In genomic region chr3:23748398-23749110, GRCh38 we compare ENCODE assay signal across 2 cellular contexts.
TF ChIP-seq lines count a peak whose summit lies in the region.

No MANE protein-coding gene starts in this region.

TF ChIP-seq in IMR-90, 13 proteins besides CTCF, POLR2A, EP300 and RAD21:
- TF ChIP-seq MXI1 (IDR thresholded peaks at IDR 0.05; ENCODE audit: borderline replicate concordance, low read depth, low read length) (no peak), CEBPB (IDR thresholded peaks at IDR 0.05; ENCODE audit: low read depth, low read length) (peak; percentile 96)
TF ChIP-seq in IMR-90: peak in this region for 1.

TF ChIP-seq in GM12878, 131 proteins besides CTCF, POLR2A, EP300 and RAD21:
- peak; percentile 79 for TF ChIP-seq SPI1 (IDR thresholded peaks at IDR 0.05; ENCODE audit: borderline replicate concordance, insufficient read depth, low read depth, low read length)
- no peak for TF ChIP-seq PKNOX1 (IDR thresholded peaks at IDR 0.05)
- peak; percentile 44; the same call in 1 of the 2 replicates for TF ChIP-seq ATF7 (IDR thresholded peaks at IDR 0.05; ENCODE audit: low read depth)
- no peak for TF ChIP-seq ZZZ3 (IDR thresholded peaks at IDR 0.05; ENCODE audit: control insufficient read depth, insufficient read length, low read depth)
- TF ChIP-seq WRNIP1 (IDR thresholded peaks at IDR 0.05; ENCODE audit: borderline replicate concordance, low read depth, low read length), result no peak
- no peak for TF ChIP-seq NFXL1 (IDR thresholded peaks at IDR 0.05; ENCODE audit: borderline replicate concordance)
- TF ChIP-seq CUX1 (IDR thresholded peaks at IDR 0.05; ENCODE audit: insufficient replicate concordance, low read depth, low read length), result peak; percentile 24
- TF ChIP-seq IKZF1 (conservative IDR thresholded peaks at IDR 0.05), result peak; percentile 49
- peak; percentile 47 to 57; a peak in 2 of 4 replicates for TF ChIP-seq IKZF2 (IDR thresholded peaks at IDR 0.05)
- TF ChIP-seq RELB (IDR thresholded peaks at IDR 0.05; ENCODE audit: low read depth), result peak; percentile 45; the same call in 1 of the 2 replicates
